Comparison of ENCODE assay signal across 8 cellular contexts in genomic region chr1:185314416-185314815, GRCh38. TPM values are rescaled to one million over a fixed set of nuclear protein-coding genes. Genes with fewer than 3 reads are reported as not detected.
A peak's percentile ranks its signal among the peaks of the same experiment; 100 is the strongest.
DNase-seq lines count a peak whose midpoint lies in the region; ATAC-seq and TF ChIP-seq lines count a peak whose summit lies in the region.

No MANE protein-coding gene starts in this region.

- peaks cover 45% of the 10 kb centered on the region for H3K4me1 ChIP-seq in SJSA1 (replicated peaks)
- peaks cover 2% of the 10 kb centered on the region for H3K4me1 ChIP-seq in fibroblast of lung (ENCODE audit: control insufficient read depth, extremely low read depth, insufficient read depth, low read length)
- peaks cover 36 to 56% of the 10 kb centered on the region in 2 donors for H3K4me1 ChIP-seq in gastrocnemius medialis

- in situ Hi-C loops in gastrocnemius medialis (cut with MboI; ENCODE audit: low sequenced_read_pairs in 4 of 4), result loop anchor here in 2 of 4 donors (10.0 to 25.0 kb wide), 2 partner anchors 160 to 1048 kb away; partner anchors contain the start of genes SWT1 (in 1 of the 2) and TRMT1L (in 1 of the 2)

- H3K36me3 ChIP-seq in SJSA1 (peaks cover 48% of the 10 kb centered on the region), fibroblast of lung (ENCODE audit: control insufficient read depth, insufficient read depth, low read length) (no peaks in the 10 kb centered on the region), gastrocnemius medialis (peaks cover 0 to 12% of the 10 kb centered on the region in 2 donors)

- H3K27ac ChIP-seq in SJSA1, result no peak overlapping the region
- H3K27ac ChIP-seq in fibroblast of lung (ENCODE audit: insufficient read depth, low read length), result no peak overlapping the region
- peak overlapping the region in 1 of 4 donors; percentile 3 for H3K27ac ChIP-seq in gastrocnemius medialis

- H3K27me3 ChIP-seq in SJSA1 (replicated peaks), result no peaks in the 10 kb centered on the region
- H3K27me3 ChIP-seq in fibroblast of lung (ENCODE audit: control insufficient read depth, insufficient read depth, low read length), result no peaks in the 10 kb centered on the region
- H3K27me3 ChIP-seq in gastrocnemius medialis, result no peaks in the 10 kb centered on the region

- POLR2A ChIA-PET in HEK293T (lab: Yijun Ruan, JAX), result no interaction called here

- H3K9me3 ChIP-seq in SJSA1 (replicated peaks), result 0 out of 2 replicates have a peak, but pooled peaks cover 5% of the 10 kb centered on the region
- no peaks in the 10 kb centered on the region for H3K9me3 ChIP-seq in fibroblast of lung (ENCODE audit: control insufficient read depth, insufficient read depth, low read depth, low read length)
- no peaks in the 10 kb centered on the region for H3K9me3 ChIP-seq in gastrocnemius medialis

- H3K4me3 ChIP-seq in SJSA1 (peak overlapping the region; percentile 3; the same call in 1 of the 2 replicates), fibroblast of lung (replicated peaks in 1 of 4; ENCODE audit: control extremely low read depth in 1 of 4, insufficient read depth in 1 of 4, low read depth in 3 of 4, low read length in 4 of 4) (peak overlapping the region in 3 of 4 experiments; percentile 6 to 92 (median 79)), gastrocnemius medialis (peak overlapping the region; percentile 9 to 95 (median 47))

- no peak overlapping the region for H3K9ac ChIP-seq in fibroblast of lung (ENCODE audit: insufficient read depth, low read length)

- no peak for TF ChIP-seq POLR2A in gastrocnemius medialis (IDR thresholded peaks at IDR 0.05)

- no peak overlapping the region for H2AFZ ChIP-seq in fibroblast of lung (ENCODE audit: low read length)

- no peak for TF ChIP-seq CTCF in fibroblast of lung (conservative IDR thresholded peaks at IDR 0.05 in 1 of 2, IDR thresholded peaks at IDR 0.05 in 1 of 2; ENCODE audit: low read depth in 1 of 2, low read length in 2 of 2)
- no peak for TF ChIP-seq CTCF in gastrocnemius medialis (IDR thresholded peaks at IDR 0.05 in 4 of 5, conservative IDR thresholded peaks at IDR 0.05 in 1 of 5)

- H3K79me2 ChIP-seq in fibroblast of lung (ENCODE audit: control insufficient read depth, insufficient read depth, low read length), result peaks cover 61% of the 10 kb centered on the region

- peak overlapping the region; percentile 93 for H3K4me2 ChIP-seq in fibroblast of lung (ENCODE audit: extremely low read depth, insufficient read depth, low read length)

- CTCF ChIA-PET in HEK293T (lab: Yijun Ruan, JAX), result no interaction called here

- intact Hi-C loops in gastrocnemius medialis (cut with DNase I; ENCODE audit: low total_unique reads), result loop anchor here (10.0 kb wide), 2 partner anchors 360 to 560 kb away; partner anchors contain the start of gene EDEM3

- ATAC-seq in gastrocnemius medialis, result no peak
- ATAC-seq in GM18502 (IDR thresholded peaks at IDR 0.05; ENCODE audit: poor library complexity, unreplicated experiment), result no peak

- DNase-seq in NCI-H2029 treated with DMSO at 0.1 percent for 48 hours (lab: John Stamatoyannopoulos, UW), result peak; percentile 15
- DNase-seq in NCI-H2029 (lab: John Stamatoyannopoulos, UW), result no peak
- DNase-seq in SJSA1 (ENCODE audit: low read depth in 1 of 2, low spot score in 2 of 2), result no peak
- no peak for DNase-seq in fibroblast of lung (ENCODE audit: low read depth in 2 of 2)
- DNase-seq in gastrocnemius medialis, result no peak
- DNase-seq in iPS-NIHi7 (ENCODE audit: extremely low spot score), result no peak
- DNase-seq in HEK293T (ENCODE audit: extremely low spot score), result no peak

- no peaks in the 10 kb centered on the region for H4K20me1 ChIP-seq in fibroblast of lung (ENCODE audit: control insufficient read depth, extremely low read depth, insufficient read depth, low read length)

TF ChIP-seq in HEK293T, 16 proteins besides CTCF, POLR2A, EP300 and RAD21:
- TF ChIP-seq CTBP1 (IDR thresholded peaks at IDR 0.05; ENCODE audit: borderline replicate concordance) (no peak), LEF1 (IDR thresholded peaks at IDR 0.05; ENCODE audit: borderline replicate concordance) (no peak), ARNT (IDR thresholded peaks at IDR 0.05) (no peak), SUZ12 (IDR thresholded peaks at IDR 0.05) (no peak), FOXA1 (IDR thresholded peaks at IDR 0.05) (no peak), FOXK2 (IDR thresholded peaks at IDR 0.05) (no peak), ZNF384 (IDR thresholded peaks at IDR 0.05) (no peak), SP1 (IDR thresholded peaks at IDR 0.05) (no peak), BHLHE40 (IDR thresholded peaks at IDR 0.05; ENCODE audit: borderline replicate concordance) (no peak), FOXM1 (IDR thresholded peaks at IDR 0.05; ENCODE audit: borderline replicate concordance) (no peak), PKNOX1 (IDR thresholded peaks at IDR 0.05) (no peak), L3MBTL2 (conservative IDR thresholded peaks at IDR 0.05) (no peak), ELF4 (IDR thresholded peaks at IDR 0.05) (no peak), TARDBP (IDR thresholded peaks at IDR 0.05) (no peak), NFRKB (IDR thresholded peaks at IDR 0.05) (no peak), HDGF (IDR thresholded peaks at IDR 0.05; ENCODE audit: borderline replicate concordance) (no peak)
TF ChIP-seq in HEK293T: peak in this region for 0.

RNA-seq across cellular contexts. Expression of gene IVNS1ABP, which starts 2.6 kb away (rescaled TPM):
- 89.2 and 93.9 TPM in 2 replicates for total RNA-seq in SJSA1 (2014; rRNA removed; shearing (Covaris generic))
- total RNA-seq in fibroblast of lung, result 20.0 and 23.8 TPM in 2 replicates
- 17.8 and 25.4 TPM in 2 replicates for polyA plus RNA-seq in fibroblast of lung
- 12.1 and 17.6 TPM in 2 replicates for polyA plus RNA-seq in fibroblast of lung (2012)
- polyA minus RNA-seq in fibroblast of lung (ENCODE audit: low replicate concordance), result 12.6 and 31.5 TPM in 2 replicates
- total RNA-seq in gastrocnemius medialis, result 10 to 100 TPM; 18.3 to 38.1 (median 32.3) TPM

Comparison
In these comparisons a context has a peak if more than half of its experiments do, and no peak if none do; other contexts are left out.
1. H3K4me3 ChIP-seq: peak in every context shown above with its lines; median percentile 79 in fibroblast of lung; 47 in gastrocnemius medialis; 3 in SJSA1.